1 cellular context compared by ENCODE assay signal in the genomic region with DNA sequence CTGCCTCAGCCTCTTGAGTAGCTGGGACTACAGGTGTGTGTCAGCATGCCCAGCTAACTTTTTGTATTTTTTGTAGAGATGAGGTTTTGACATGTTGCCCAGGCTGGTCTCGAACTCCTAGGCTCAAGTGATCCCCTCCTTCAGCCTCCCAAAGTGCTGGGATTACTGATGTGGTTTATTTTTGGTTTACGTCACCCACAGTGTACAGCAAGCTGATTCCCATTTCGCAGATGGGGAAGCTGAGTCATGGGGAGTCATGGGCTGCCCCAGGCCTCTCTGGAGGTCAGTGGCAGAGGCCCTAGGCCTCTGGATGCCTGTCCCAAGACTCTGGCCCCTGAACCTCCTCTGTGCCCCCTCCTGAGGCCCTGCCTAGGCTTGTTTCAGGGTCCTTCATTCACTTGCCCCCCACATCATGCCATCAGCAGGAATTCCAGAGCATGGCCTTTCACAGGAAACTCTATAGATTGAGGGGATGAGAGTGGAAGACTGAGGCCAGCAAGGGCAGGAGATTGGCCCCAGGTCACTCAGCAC.
TF ChIP-seq lines count a peak whose summit lies in the region.

No MANE protein-coding gene starts in this region.

TF ChIP-seq in GM23338, 12 proteins besides CTCF, POLR2A, EP300 and RAD21:
- TF ChIP-seq, protein P1, sequence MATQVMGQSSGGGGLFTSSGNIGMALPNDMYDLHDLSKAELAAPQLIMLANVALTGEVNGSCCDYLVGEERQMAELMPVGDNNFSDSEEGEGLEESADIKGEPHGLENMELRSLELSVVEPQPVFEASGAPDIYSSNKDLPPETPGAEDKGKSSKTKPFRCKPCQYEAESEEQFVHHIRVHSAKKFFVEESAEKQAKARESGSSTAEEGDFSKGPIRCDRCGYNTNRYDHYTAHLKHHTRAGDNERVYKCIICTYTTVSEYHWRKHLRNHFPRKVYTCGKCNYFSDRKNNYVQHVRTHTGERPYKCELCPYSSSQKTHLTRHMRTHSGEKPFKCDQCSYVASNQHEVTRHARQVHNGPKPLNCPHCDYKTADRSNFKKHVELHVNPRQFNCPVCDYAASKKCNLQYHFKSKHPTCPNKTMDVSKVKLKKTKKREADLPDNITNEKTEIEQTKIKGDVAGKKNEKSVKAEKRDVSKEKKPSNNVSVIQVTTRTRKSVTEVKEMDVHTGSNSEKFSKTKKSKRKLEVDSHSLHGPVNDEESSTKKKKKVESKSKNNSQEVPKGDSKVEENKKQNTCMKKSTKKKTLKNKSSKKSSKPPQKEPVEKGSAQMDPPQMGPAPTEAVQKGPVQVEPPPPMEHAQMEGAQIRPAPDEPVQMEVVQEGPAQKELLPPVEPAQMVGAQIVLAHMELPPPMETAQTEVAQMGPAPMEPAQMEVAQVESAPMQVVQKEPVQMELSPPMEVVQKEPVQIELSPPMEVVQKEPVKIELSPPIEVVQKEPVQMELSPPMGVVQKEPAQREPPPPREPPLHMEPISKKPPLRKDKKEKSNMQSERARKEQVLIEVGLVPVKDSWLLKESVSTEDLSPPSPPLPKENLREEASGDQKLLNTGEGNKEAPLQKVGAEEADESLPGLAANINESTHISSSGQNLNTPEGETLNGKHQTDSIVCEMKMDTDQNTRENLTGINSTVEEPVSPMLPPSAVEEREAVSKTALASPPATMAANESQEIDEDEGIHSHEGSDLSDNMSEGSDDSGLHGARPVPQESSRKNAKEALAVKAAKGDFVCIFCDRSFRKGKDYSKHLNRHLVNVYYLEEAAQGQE (IDR thresholded peaks at IDR 0.05; ENCODE audit: unreplicated experiment): no peak
- no peak for TF ChIP-seq POLR2AphosphoS5 (IDR thresholded peaks at IDR 0.05; ENCODE audit: low read depth)
- no peak for TF ChIP-seq CREB1 (CRISPR knock-in tag; IDR thresholded peaks at IDR 0.05; ENCODE audit: low read depth)
- no peak for TF ChIP-seq JUNB (IDR thresholded peaks at IDR 0.05; ENCODE audit: unreplicated experiment)
- TF ChIP-seq STAT1 (IDR thresholded peaks at IDR 0.05; ENCODE audit: unreplicated experiment): no peak
- TF ChIP-seq ZNF331 (CRISPR knock-in tag; IDR thresholded peaks at IDR 0.05; ENCODE audit: low read depth): no peak
- TF ChIP-seq EZH2phosphoT487 (IDR thresholded peaks at IDR 0.05; ENCODE audit: unreplicated experiment): no peak
- TF ChIP-seq EZH2 (IDR thresholded peaks at IDR 0.05; ENCODE audit: low read depth, unreplicated experiment): no peak
- TF ChIP-seq, protein P2, sequence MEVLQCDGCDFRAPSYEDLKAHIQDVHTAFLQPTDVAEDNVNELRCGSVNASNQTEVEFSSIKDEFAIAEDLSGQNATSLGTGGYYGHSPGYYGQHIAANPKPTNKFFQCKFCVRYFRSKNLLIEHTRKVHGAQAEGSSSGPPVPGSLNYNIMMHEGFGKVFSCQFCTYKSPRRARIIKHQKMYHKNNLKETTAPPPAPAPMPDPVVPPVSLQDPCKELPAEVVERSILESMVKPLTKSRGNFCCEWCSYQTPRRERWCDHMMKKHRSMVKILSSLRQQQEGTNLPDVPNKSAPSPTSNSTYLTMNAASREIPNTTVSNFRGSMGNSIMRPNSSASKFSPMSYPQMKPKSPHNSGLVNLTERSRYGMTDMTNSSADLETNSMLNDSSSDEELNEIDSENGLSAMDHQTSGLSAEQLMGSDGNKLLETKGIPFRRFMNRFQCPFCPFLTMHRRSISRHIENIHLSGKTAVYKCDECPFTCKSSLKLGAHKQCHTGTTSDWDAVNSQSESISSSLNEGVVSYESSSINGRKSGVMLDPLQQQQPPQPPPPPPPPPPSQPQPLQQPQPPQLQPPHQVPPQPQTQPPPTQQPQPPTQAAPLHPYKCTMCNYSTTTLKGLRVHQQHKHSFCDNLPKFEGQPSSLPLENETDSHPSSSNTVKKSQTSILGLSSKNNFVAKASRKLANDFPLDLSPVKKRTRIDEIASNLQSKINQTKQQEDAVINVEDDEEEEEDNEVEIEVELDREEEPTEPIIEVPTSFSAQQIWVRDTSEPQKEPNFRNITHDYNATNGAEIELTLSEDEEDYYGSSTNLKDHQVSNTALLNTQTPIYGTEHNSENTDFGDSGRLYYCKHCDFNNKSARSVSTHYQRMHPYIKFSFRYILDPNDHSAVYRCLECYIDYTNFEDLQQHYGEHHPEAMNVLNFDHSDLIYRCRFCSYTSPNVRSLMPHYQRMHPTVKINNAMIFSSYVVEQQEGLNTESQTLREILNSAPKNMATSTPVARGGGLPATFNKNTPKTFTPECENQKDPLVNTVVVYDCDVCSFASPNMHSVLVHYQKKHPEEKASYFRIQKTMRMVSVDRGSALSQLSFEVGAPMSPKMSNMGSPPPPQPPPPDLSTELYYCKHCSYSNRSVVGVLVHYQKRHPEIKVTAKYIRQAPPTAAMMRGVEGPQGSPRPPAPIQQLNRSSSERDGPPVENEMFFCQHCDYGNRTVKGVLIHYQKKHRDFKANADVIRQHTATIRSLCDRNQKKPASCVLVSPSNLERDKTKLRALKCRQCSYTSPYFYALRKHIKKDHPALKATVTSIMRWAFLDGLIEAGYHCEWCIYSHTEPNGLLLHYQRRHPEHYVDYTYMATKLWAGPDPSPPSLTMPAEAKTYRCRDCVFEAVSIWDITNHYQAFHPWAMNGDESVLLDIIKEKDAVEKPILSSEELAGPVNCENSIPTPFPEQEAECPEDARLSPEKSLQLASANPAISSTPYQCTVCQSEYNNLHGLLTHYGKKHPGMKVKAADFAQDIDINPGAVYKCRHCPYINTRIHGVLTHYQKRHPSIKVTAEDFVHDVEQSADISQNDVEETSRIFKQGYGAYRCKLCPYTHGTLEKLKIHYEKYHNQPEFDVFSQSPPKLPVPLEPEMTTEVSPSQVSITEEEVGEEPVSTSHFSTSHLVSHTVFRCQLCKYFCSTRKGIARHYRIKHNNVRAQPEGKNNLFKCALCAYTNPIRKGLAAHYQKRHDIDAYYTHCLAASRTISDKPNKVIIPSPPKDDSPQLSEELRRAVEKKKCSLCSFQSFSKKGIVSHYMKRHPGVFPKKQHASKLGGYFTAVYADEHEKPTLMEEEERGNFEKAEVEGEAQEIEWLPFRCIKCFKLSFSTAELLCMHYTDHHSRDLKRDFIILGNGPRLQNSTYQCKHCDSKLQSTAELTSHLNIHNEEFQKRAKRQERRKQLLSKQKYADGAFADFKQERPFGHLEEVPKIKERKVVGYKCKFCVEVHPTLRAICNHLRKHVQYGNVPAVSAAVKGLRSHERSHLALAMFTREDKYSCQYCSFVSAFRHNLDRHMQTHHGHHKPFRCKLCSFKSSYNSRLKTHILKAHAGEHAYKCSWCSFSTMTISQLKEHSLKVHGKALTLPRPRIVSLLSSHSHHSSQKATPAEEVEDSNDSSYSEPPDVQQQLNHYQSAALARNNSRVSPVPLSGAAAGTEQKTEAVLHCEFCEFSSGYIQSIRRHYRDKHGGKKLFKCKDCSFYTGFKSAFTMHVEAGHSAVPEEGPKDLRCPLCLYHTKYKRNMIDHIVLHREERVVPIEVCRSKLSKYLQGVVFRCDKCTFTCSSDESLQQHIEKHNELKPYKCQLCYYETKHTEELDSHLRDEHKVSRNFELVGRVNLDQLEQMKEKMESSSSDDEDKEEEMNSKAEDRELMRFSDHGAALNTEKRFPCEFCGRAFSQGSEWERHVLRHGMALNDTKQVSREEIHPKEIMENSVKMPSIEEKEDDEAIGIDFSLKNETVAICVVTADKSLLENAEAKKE (CRISPR knock-in tag; IDR thresholded peaks at IDR 0.05): no peak
- TF ChIP-seq NANOG (IDR thresholded peaks at IDR 0.05; ENCODE audit: borderline replicate concordance): no peak
- TF ChIP-seq, protein P3, sequence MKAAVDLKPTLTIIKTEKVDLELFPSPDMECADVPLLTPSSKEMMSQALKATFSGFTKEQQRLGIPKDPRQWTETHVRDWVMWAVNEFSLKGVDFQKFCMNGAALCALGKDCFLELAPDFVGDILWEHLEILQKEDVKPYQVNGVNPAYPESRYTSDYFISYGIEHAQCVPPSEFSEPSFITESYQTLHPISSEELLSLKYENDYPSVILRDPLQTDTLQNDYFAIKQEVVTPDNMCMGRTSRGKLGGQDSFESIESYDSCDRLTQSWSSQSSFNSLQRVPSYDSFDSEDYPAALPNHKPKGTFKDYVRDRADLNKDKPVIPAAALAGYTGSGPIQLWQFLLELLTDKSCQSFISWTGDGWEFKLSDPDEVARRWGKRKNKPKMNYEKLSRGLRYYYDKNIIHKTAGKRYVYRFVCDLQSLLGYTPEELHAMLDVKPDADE (IDR thresholded peaks at IDR 0.05): no peak
- TF ChIP-seq ZNF114 (CRISPR knock-in tag; IDR thresholded peaks at IDR 0.05): no peak
